Comparison of ENCODE assay signal across 1 cellular context in the genomic region with DNA sequence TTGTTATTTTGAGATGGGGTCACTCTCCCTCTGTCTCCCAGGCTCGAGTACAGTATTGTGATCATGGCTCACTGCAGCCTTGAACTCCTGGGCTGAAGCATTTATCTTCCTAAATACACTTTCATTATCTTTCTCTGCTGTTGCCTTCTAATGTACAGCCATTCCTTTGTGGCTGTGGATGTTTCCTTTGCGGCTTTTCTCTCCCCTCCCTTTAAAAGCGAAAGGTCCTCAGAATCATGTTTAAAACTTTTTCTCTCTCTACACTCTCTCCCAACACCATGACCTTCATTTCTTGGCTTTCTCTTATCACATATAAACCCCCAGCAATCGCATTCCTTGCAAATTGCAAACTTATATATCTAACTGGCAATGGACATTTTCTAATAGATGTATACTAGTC.
TF ChIP-seq lines count a peak whose summit lies in the region.

No MANE protein-coding gene starts in this region.

TF ChIP-seq in GM12878, 131 proteins besides CTCF, POLR2A, EP300 and RAD21:
- no peak for TF ChIP-seq CBX5 (IDR thresholded peaks at IDR 0.05; ENCODE audit: low read depth)
- no peak for TF ChIP-seq DPF2 (IDR thresholded peaks at IDR 0.05)
- no peak for TF ChIP-seq EED (IDR thresholded peaks at IDR 0.05; ENCODE audit: low read depth)
